9 cellular contexts compared by ENCODE assay signal in genomic region chr4:164937576-164938270, GRCh38. TPM values are rescaled to one million over a fixed set of nuclear protein-coding genes. Genes with fewer than 3 reads are reported as not detected.
DNase-seq lines count a peak whose midpoint lies in the region; ATAC-seq and TF ChIP-seq lines count a peak whose summit lies in the region.
"Had no signal": no experiment of that assay in that cellular context is flagged by ENCODE, and none has a peak within 500 bp of the region (broad histone marks: within the 10 kb centered on the region; RNA-seq: fewer than 3 reads in every experiment).

No MANE protein-coding gene starts in this region.

- ATAC-seq in GM18873 (IDR thresholded peaks at IDR 0.05; ENCODE audit: low FRiP score, unreplicated experiment) (peak; percentile 48), HG02840 (IDR thresholded peaks at IDR 0.05; ENCODE audit: low FRiP score, unreplicated experiment) (peak; percentile 35), HG03457 (IDR thresholded peaks at IDR 0.05; ENCODE audit: unreplicated experiment) (no peak)
- ATAC-seq in CD8-positive, alpha-beta T cell, result no peak

- TF ChIP-seq CTCF in CD8-positive, alpha-beta T cell (IDR thresholded peaks at IDR 0.05), result no peak

- H3K4me1 Mint-ChIP-seq in CD8-positive, alpha-beta T cell (ENCODE audit: low read depth), result no peaks in the 10 kb centered on the region

- intact Hi-C loops in CD8-positive, alpha-beta T cell (cut with DNase I, micrococcal nuclease), result no loop called here

- H3K4me3 ChIP-seq in CD8-positive, alpha-beta T cell (ENCODE audit: low read depth, low read length), result no peak overlapping the region
- H3K4me3 ChIP-seq: lung had no signal

- H3K9me3 ChIP-seq in CD8-positive, alpha-beta T cell (ENCODE audit: low read length), result no peaks in the 10 kb centered on the region

- POLR2A ChIA-PET in CD8-positive, alpha-beta T cell (lab: Charles Lee), result no interaction called here

- no peaks in the 10 kb centered on the region for H3K27me3 ChIP-seq in CD8-positive, alpha-beta T cell (ENCODE audit: insufficient read depth, low read length)

- no peaks in the 10 kb centered on the region for H3K9me3 Mint-ChIP-seq in CD8-positive, alpha-beta T cell

- H3K27me3 Mint-ChIP-seq in CD8-positive, alpha-beta T cell (ENCODE audit: low read depth), result peaks cover 36% of the 10 kb centered on the region

- H3K4me3 Mint-ChIP-seq in CD8-positive, alpha-beta T cell, result no peak overlapping the region

- no peaks in the 10 kb centered on the region for H3K4me1 ChIP-seq in CD8-positive, alpha-beta T cell (ENCODE audit: insufficient read depth, low read length)

- no peaks in the 10 kb centered on the region for H3K36me3 ChIP-seq in CD8-positive, alpha-beta T cell (ENCODE audit: insufficient read depth, low read length)

- no peak overlapping the region for H3K27ac Mint-ChIP-seq in CD8-positive, alpha-beta T cell

- DNase-seq in RPMI8226, result peak; percentile 82
- peak; percentile 74 for DNase-seq in myocyte (ENCODE audit: low read depth)
- DNase-seq in CD8-positive, alpha-beta T cell, result no peak
- DNase-seq in 8988T, result no peak
- no peak for DNase-seq in HK-2 (ENCODE audit: unreplicated experiment)

- no peaks in the 10 kb centered on the region for H3K36me3 Mint-ChIP-seq in CD8-positive, alpha-beta T cell

- no peak overlapping the region for H3K27ac ChIP-seq in CD8-positive, alpha-beta T cell (ENCODE audit: low read depth, low read length)

- CTCF ChIA-PET in CD8-positive, alpha-beta T cell (lab: Charles Lee), result no interaction called here

RNA-seq across cellular contexts. Expression of gene TRIM61, which starts 39.7 kb away (rescaled TPM):
- total RNA-seq in myocyte, result not detected in 2 replicates
- 0.10 TPM for polyA plus RNA-seq in myocyte (2012)
- total RNA-seq in CD8-positive, alpha-beta T cell, result under 1 TPM; 0.76 to 0.83 TPM

Comparison
In these comparisons a context has a peak if more than half of its experiments do, and no peak if none do; other contexts are left out.
1. ATAC-seq: peak in GM18873 (single experiment) and HG02840 (single experiment); none in CD8-positive, alpha-beta T cell (single experiment) and HG03457 (single experiment).
2. DNase-seq: peak in RPMI8226 (single experiment) and myocyte (single experiment); none in CD8-positive, alpha-beta T cell (0 of 7), 8988T (single experiment) and HK-2 (single experiment).